In the genomic region with DNA sequence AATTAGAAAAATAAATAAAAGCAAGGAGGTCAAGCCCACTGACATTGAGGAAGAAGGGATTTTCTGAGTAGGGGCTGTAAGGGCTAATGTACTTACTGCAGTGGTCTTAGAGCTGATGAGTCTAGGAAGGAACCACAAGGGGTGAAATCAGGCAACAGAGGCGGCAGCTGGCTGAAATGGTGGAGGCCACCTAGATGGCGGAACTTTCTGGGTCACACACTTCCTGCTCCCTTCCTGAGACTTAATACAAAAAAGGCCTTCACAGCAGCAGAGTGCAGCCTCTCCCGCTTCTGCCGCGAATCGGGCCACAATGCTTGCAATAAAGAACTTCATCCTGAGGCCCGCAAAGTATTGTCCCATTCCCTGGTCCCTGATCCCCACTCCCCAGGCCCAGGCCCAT, we compare ENCODE assay signal across 11 cellular contexts. TPM values are rescaled to one million over a fixed set of nuclear protein-coding genes. Genes with fewer than 3 reads are reported as not detected.
DNase-seq lines count a peak whose midpoint lies in the region; ATAC-seq and TF ChIP-seq lines count a peak whose summit lies in the region.
"Had no signal": no experiment of that assay in that cellular context is flagged by ENCODE, and none has a peak within 500 bp of the region (broad histone marks: within the 10 kb centered on the region; RNA-seq: fewer than 3 reads in every experiment).

No MANE protein-coding gene starts in this region.

- H3K27me3 Mint-ChIP-seq in activated T-helper 2 cell treated with anti-CD3 and anti-CD28 coated beads, Interferon-gamma antibody, Interleukin-2, Interleukin-4, amounts not matched to agents 10 μg/mL and 5 μg/mL and 100 μg/mL, durations not matched to agents 14 hours and 24 hours and 36 hours (ENCODE audit: low read depth): no peaks in the 10 kb centered on the region
- peaks cover 4% of the 10 kb centered on the region for H3K27me3 Mint-ChIP-seq in nephron progenitor cell (ENCODE audit: low read depth, poor library complexity)

- intact Hi-C loops in activated T-helper 2 cell treated with anti-CD3 and anti-CD28 coated beads, Interferon-gamma antibody, Interleukin-2, Interleukin-4, amounts not matched to agents 10 μg/mL and 5 μg/mL and 100 μg/mL, durations not matched to agents 14 hours and 24 hours and 36 hours (cut with micrococcal nuclease): no loop called here
- intact Hi-C loops in uterus (cut with DNase I; ENCODE audit: low total_unique reads): no loop called here

- ATAC-seq in GM19043 (IDR thresholded peaks at IDR 0.05; ENCODE audit: low read depth, unreplicated experiment) (peak; percentile 23), HG02759 (IDR thresholded peaks at IDR 0.05; ENCODE audit: unreplicated experiment) (peak; percentile 23), HG03039 (IDR thresholded peaks at IDR 0.05; ENCODE audit: unreplicated experiment) (no peak)

- no peak overlapping the region for H3K27ac Mint-ChIP-seq in activated T-helper 2 cell treated with anti-CD3 and anti-CD28 coated beads, Interferon-gamma antibody, Interleukin-2, Interleukin-4, amounts not matched to agents 10 μg/mL and 5 μg/mL and 100 μg/mL, durations not matched to agents 14 hours and 24 hours and 36 hours
- H3K27ac Mint-ChIP-seq in nephron progenitor cell: no peak overlapping the region

- H3K36me3 ChIP-seq in uterus: no peaks in the 10 kb centered on the region

- no peak overlapping the region for H3K4me3 ChIP-seq in uterus

- H3K9me3 Mint-ChIP-seq in activated T-helper 2 cell treated with anti-CD3 and anti-CD28 coated beads, Interferon-gamma antibody, Interleukin-2, Interleukin-4, amounts not matched to agents 10 μg/mL and 5 μg/mL and 100 μg/mL, durations not matched to agents 14 hours and 24 hours and 36 hours: no peaks in the 10 kb centered on the region
- H3K9me3 Mint-ChIP-seq in nephron progenitor cell: peaks cover 22% of the 10 kb centered on the region

- TF ChIP-seq CTCF in nephron progenitor cell (IDR thresholded peaks at IDR 0.05) (no peak), uterus (IDR thresholded peaks at IDR 0.05) (no peak)

- no peaks in the 10 kb centered on the region for H3K27me3 ChIP-seq in uterus

- peaks cover 14% of the 10 kb centered on the region for H3K36me3 Mint-ChIP-seq in activated T-helper 2 cell treated with anti-CD3 and anti-CD28 coated beads, Interferon-gamma antibody, Interleukin-2, Interleukin-4, amounts not matched to agents 10 μg/mL and 5 μg/mL and 100 μg/mL, durations not matched to agents 14 hours and 24 hours and 36 hours (ENCODE audit: low read depth)
- peaks cover 5% of the 10 kb centered on the region for H3K36me3 Mint-ChIP-seq in nephron progenitor cell (ENCODE audit: low read depth)

- DNase-seq in activated T-helper 2 cell treated with anti-CD3 and anti-CD28 coated beads, Interferon-gamma antibody, Interleukin-2, Interleukin-4, amounts not matched to agents 10 μg/mL and 5 μg/mL and 100 μg/mL, durations not matched to agents 14 hours and 24 hours and 36 hours (ENCODE audit: low spot score): no peak
- no peak for DNase-seq in nephron progenitor cell
- no peak for DNase-seq in uterus
- DNase-seq in cerebellar cortex (ENCODE audit: low spot score): no peak
- DNase-seq: cerebellar nuclear complex, NCI-H187 had no signal

- no peak for TF ChIP-seq POLR2A in uterus (IDR thresholded peaks at IDR 0.05)

- H3K4me3 Mint-ChIP-seq in activated T-helper 2 cell treated with anti-CD3 and anti-CD28 coated beads, Interferon-gamma antibody, Interleukin-2, Interleukin-4, amounts not matched to agents 10 μg/mL and 5 μg/mL and 100 μg/mL, durations not matched to agents 14 hours and 24 hours and 36 hours (ENCODE audit: low read depth): peak overlapping the region; percentile 58
- H3K4me3 Mint-ChIP-seq in nephron progenitor cell: peak overlapping the region; percentile 75

- H3K27ac ChIP-seq in uterus: no peak overlapping the region

- no peaks in the 10 kb centered on the region for H3K9me3 ChIP-seq in uterus

- H3K4me1 Mint-ChIP-seq in activated T-helper 2 cell treated with anti-CD3 and anti-CD28 coated beads, Interferon-gamma antibody, Interleukin-2, Interleukin-4, amounts not matched to agents 10 μg/mL and 5 μg/mL and 100 μg/mL, durations not matched to agents 14 hours and 24 hours and 36 hours (ENCODE audit: low read depth): peaks cover 11% of the 10 kb centered on the region
- H3K4me1 Mint-ChIP-seq in nephron progenitor cell: peaks cover 4% of the 10 kb centered on the region

- H3K4me1 ChIP-seq in uterus: no peaks in the 10 kb centered on the region

RNA-seq across cellular contexts. Expression of gene SNX12, which starts 15.4 kb away (rescaled TPM):
- total RNA-seq in activated T-helper 2 cell treated with anti-CD3 and anti-CD28 coated beads, Interferon-gamma antibody, Interleukin-2, Interleukin-4, amounts not matched to agents 10 μg/mL and 5 μg/mL and 100 μg/mL, durations not matched to agents 14 hours and 24 hours and 36 hours: 49.9 and 50.1 TPM in 2 replicates
- total RNA-seq in uterus: 10 to 100 TPM; 32.9 to 92.7 (median 68.0) TPM

RNA-seq across cellular contexts. Expression of gene FOXO4, which starts 42.9 kb away (rescaled TPM):
- total RNA-seq in activated T-helper 2 cell treated with anti-CD3 and anti-CD28 coated beads, Interferon-gamma antibody, Interleukin-2, Interleukin-4, amounts not matched to agents 10 μg/mL and 5 μg/mL and 100 μg/mL, durations not matched to agents 14 hours and 24 hours and 36 hours: 10.6 and 11.6 TPM in 2 replicates
- total RNA-seq in uterus: 10 to 100 TPM in 2 of 4 donors, 1 to 10 TPM in 2; 7.9 to 40.6 (median 10.1) TPM

RNA-seq across cellular contexts. Expression of gene CXorf65, which starts 53.8 kb away (rescaled TPM):
- 22.7 and 26.3 TPM in 2 replicates for total RNA-seq in activated T-helper 2 cell treated with anti-CD3 and anti-CD28 coated beads, Interferon-gamma antibody, Interleukin-2, Interleukin-4, amounts not matched to agents 10 μg/mL and 5 μg/mL and 100 μg/mL, durations not matched to agents 14 hours and 24 hours and 36 hours
- total RNA-seq in uterus: 1 to 10 TPM in 1 of 4 donors, not detected in 3; 1.1 TPM
- total RNA-seq: glomerular endothelial cell, osteoblast had no signal

RNA-seq across cellular contexts. Expression of gene IL2RG, which starts 58.7 kb away (rescaled TPM):
- total RNA-seq in activated T-helper 2 cell treated with anti-CD3 and anti-CD28 coated beads, Interferon-gamma antibody, Interleukin-2, Interleukin-4, amounts not matched to agents 10 μg/mL and 5 μg/mL and 100 μg/mL, durations not matched to agents 14 hours and 24 hours and 36 hours: 358 and 366 TPM in 2 replicates
- total RNA-seq in uterus: 10 to 100 TPM in 1 of 4 donors, 1 to 10 TPM in 2, not detected in 1; 3.0 to 42.9 (median 3.3) TPM
- total RNA-seq: osteoblast had no signal

Comparison
In these comparisons a context has a peak if more than half of its experiments do, and no peak if none do; other contexts are left out.
1. RNA of gene CXorf65, which starts 53.8 kb away (total RNA-seq): 22.7 to 26.3 TPM in activated T-helper 2 cell treated with anti-CD3 and anti-CD28 coated beads, Interferon-gamma antibody, Interleukin-2, Interleukin-4, amounts not matched to agents 10 μg/mL and 5 μg/mL and 100 μg/mL, durations not matched to agents 14 hours and 24 hours and 36 hours; 1.1 TPM in uterus; every median in the first group is over 10 times any median in the second.